ENCODE assay signal across 16 cellular contexts in the genomic region with DNA sequence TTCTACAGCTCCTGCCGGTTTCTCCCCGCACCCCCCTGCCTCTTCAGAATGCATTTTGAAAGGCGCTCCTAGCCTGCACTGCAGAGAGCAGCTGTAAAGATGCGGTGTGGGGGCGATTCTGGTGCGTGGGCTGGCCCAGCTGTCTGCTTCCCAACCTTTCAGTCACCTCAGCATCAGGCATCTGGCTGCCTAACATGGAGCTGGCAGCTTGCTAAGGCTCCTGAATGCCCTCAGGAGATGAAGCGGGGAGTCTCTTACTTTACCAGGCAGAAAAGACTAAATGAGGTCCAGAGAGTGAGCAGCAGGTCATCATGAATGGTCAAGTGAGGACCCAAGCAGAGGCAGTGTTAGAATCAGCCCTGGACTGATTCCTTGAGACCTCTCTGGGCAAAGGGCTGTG. TPM values are rescaled to one million over a fixed set of nuclear protein-coding genes. Genes with fewer than 3 reads are reported as not detected.
DNase-seq lines count a peak whose midpoint lies in the region.
"Had no signal": no experiment of that assay in that cellular context is flagged by ENCODE, and none has a peak within 500 bp of the region (broad histone marks: within the 10 kb centered on the region; RNA-seq: fewer than 3 reads in every experiment).

No MANE protein-coding gene starts in this region.

- peaks cover 9% of the 10 kb centered on the region; the same call in 1 of the 2 replicates for H3K36me3 ChIP-seq in GM23248 (ENCODE audit: low read depth)

- H3K4me2 ChIP-seq in GM23248 (ENCODE audit: unreplicated experiment), result peak overlapping the region; percentile 76
- H3K4me2 ChIP-seq: PC-9 had no signal

- H2AFZ ChIP-seq in GM23248, result no peak overlapping the region
- H2AFZ ChIP-seq: PC-9 had no signal

- DNase-seq in GM23248 (peak; percentile 41), NCI-H524 treated with DMSO at 0.1 percent for 48 hours (lab: John Stamatoyannopoulos, UW) (peak; percentile 20), epithelial cell of prostate (ENCODE audit: low read depth, low spot score) (no peak), putamen (ENCODE audit: low spot score) (peak; percentile 77), inferior parietal cortex (ENCODE audit: extremely low spot score) (no peak), immature natural killer cell (no peak), COLO829 (ENCODE audit: low spot score) (no peak)
- DNase-seq in stimulated activated CD8-positive, alpha-beta memory T cell treated with anti-CD3 and anti-CD28 coated beads, Interleukin-4, amount 100 ng/mL, for 48 hours, result no peak
- DNase-seq: CD8-positive, alpha-beta memory T cell; H7; lower lobe of right lung; NCI-H187 treated with DMSO at 0.1 percent for 48 hours; substantia nigra had no signal

- no peak overlapping the region for H3K4me3 ChIP-seq in GM23248
- H3K4me3 ChIP-seq: lower lobe of right lung, PC-9 had no signal

- no peaks in the 10 kb centered on the region for H3K9me3 ChIP-seq in GM23248 (ENCODE audit: low read depth)
- H3K9me3 ChIP-seq: lower lobe of right lung had no signal

- peaks cover 3 to 15% (median 4%) of the 10 kb centered on the region in 3 donors for H3K36me3 Mint-ChIP-seq in immature natural killer cell

- peaks cover 31 to 33% of the 10 kb centered on the region in 2 donors for H3K4me1 Mint-ChIP-seq in immature natural killer cell

- H3F3A ChIP-seq in GM23248 (ENCODE audit: insufficient read depth), result peaks cover 87% of the 10 kb centered on the region

- no peak overlapping the region for H3K27ac ChIP-seq in GM23248
- H3K27ac ChIP-seq in epithelial cell of prostate, result peak overlapping the region; percentile 92

- no peaks in the 10 kb centered on the region for H3K9me2 ChIP-seq in GM23248 (ENCODE audit: insufficient read depth)

- H3K4me3 Mint-ChIP-seq in immature natural killer cell, result no peak overlapping the region
- H3K4me3 Mint-ChIP-seq: activated naive CD8-positive, alpha-beta T cell; dendritic cell treated with granulocyte-macrophage colony-stimulating factor and Interleukin-4, amounts not matched to agents 40 ng/mL and 50 ng/mL, for 4 days had no signal

- peaks cover 17% of the 10 kb centered on the region for H3K79me2 ChIP-seq in GM23248 (ENCODE audit: insufficient read depth)

- H3K27me3 Mint-ChIP-seq in immature natural killer cell (ENCODE audit: low read depth in 3 of 3), result peaks cover 0 to 7% (median 0%) of the 10 kb centered on the region in 3 donors
- H3K27me3 Mint-ChIP-seq: activated naive CD8-positive, alpha-beta T cell; CD8-positive, alpha-beta memory T cell had no signal

- 34 to 35% methylated on average over 7 of the region's 7 CpGs for WGBS in GM23248 (ENCODE audit: low coverage in 1 of 2, low lambda C conversion rate in 2 of 2, missing lambda C conversion rate in 2 of 2), 2 experiments

- no peaks in the 10 kb centered on the region for H3K27me3 ChIP-seq in GM23248 (replicated peaks; ENCODE audit: insufficient read depth)

- in situ Hi-C loops in GM23248 (cut with MboI), result no loop called here

- H3K27ac Mint-ChIP-seq in immature natural killer cell, result no peak overlapping the region
- H3K27ac Mint-ChIP-seq: activated naive CD8-positive, alpha-beta T cell; CD8-positive, alpha-beta memory T cell had no signal

- H3K9me3 Mint-ChIP-seq in immature natural killer cell, result no peaks in the 10 kb centered on the region
- H3K9me3 Mint-ChIP-seq: CD8-positive, alpha-beta memory T cell; dendritic cell treated with granulocyte-macrophage colony-stimulating factor and Interleukin-4, amounts not matched to agents 40 ng/mL and 50 ng/mL, for 4 days had no signal

- no peaks in the 10 kb centered on the region; the same call in 1 of the 2 replicates for H4K20me1 ChIP-seq in GM23248 (ENCODE audit: insufficient read depth)

- peaks cover 87% of the 10 kb centered on the region for H3K4me1 ChIP-seq in GM23248 (ENCODE audit: insufficient read depth)

- no peak overlapping the region for H3K9ac ChIP-seq in GM23248

RNA-seq across cellular contexts. Expression of a gene that starts 8.7 kb away (rescaled TPM):
- total RNA-seq in GM23248 (2014; rRNA removed; shearing (Covaris generic)), result 33.6 and 38.5 TPM in 2 replicates
- polyA plus RNA-seq in GM23248 (2016; fragmentation: Nextera tagmentation; extraction: Ambion mirVana), result 8.1 and 10.8 TPM in 2 replicates
- polyA plus RNA-seq in immature natural killer cell, result 10 to 100 TPM; 11.6 to 22.7 (median 14.4) TPM

Comparison
In these comparisons a context has a peak if more than half of its experiments do, and no peak if none do; other contexts are left out.
1. DNase-seq: peak in GM23248 (single experiment), NCI-H524 treated with DMSO at 0.1 percent for 48 hours (single experiment) and putamen (single experiment); none in epithelial cell of prostate (single experiment), stimulated activated CD8-positive, alpha-beta memory T cell treated with anti-CD3 and anti-CD28 coated beads, Interleukin-4, amount 100 ng/mL, for 48 hours (single experiment), inferior parietal cortex (single experiment), immature natural killer cell (0 of 3) and COLO829 (single experiment).